1 cellular context compared by ENCODE assay signal in the genomic region with DNA sequence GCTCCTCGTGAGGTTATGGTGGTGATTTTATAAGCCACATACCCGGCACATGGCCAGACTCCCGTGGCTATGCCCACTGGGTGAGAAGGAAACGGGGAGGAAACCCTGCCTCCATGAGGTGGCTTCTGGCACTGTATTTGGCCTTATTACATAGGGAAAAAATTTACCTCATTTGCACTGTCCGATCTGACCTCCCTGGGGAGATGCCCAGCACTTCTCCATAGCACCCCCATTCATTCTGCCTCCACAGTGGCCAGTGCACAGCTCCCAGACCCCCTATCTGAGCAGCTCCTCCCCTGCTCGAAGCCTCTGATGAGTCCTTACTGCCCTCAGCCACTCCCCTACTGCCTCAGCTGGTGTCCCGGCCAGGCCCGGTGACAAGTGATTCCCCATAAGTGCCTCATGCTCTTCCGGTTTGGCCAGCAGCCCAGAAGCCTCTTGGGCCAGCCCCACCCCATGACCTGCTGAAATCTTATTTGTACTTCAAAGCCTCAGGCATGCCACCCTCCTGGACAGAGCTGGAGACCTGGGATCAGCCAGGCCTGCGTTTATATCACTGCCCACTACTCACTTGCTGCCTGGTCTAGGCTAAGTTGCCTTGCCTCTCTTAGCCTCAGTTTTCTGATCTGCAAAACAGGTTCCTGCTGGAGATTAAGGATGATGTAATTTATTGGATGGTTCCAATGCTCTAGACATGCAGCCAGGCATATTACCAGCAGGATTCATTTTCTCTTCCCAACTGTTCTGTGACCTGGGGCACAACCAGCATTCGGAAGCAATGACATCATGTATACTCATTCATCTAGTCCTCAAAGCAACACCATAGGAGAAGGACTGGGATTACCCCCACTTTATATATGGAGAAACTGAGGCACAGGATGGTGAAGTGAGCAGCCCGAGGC.
TF ChIP-seq lines count a peak whose summit lies in the region.

No MANE protein-coding gene starts in this region.

TF ChIP-seq in K562, 482 proteins besides CTCF, POLR2A, EP300 and RAD21 (continued from another document):
- TF ChIP-seq, protein P1, sequence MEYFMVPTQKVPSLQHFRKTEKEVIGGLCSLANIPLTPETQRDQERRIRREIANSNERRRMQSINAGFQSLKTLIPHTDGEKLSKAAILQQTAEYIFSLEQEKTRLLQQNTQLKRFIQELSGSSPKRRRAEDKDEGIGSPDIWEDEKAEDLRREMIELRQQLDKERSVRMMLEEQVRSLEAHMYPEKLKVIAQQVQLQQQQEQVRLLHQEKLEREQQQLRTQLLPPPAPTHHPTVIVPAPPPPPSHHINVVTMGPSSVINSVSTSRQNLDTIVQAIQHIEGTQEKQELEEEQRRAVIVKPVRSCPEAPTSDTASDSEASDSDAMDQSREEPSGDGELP (CRISPR knock-in tag; IDR thresholded peaks at IDR 0.05; ENCODE audit: borderline replicate concordance) = peak; percentile 99
- TF ChIP-seq BACH1 (tag; IDR thresholded peaks at IDR 0.05) (0 out of 2 replicates have a peak, but pooled peaks have one; percentile 72), STAT5A (IDR thresholded peaks at IDR 0.05; ENCODE audit: borderline replicate concordance, low read length) (no peak), HDAC2 (IDR thresholded peaks at IDR 0.05) (peak; percentile 77; the same call in 1 of the 2 replicates), CBX2 (IDR thresholded peaks at IDR 0.05; ENCODE audit: insufficient read depth, low read length, poor library complexity, severe bottlenecking) (no peak), ZNF766 (CRISPR knock-in tag; conservative IDR thresholded peaks at IDR 0.05) (0 out of 2 replicates have a peak, but pooled peaks have one; percentile 14), XRCC5 (IDR thresholded peaks at IDR 0.05; ENCODE audit: low read depth, low read length) (no peak), RNF2 (IDR thresholded peaks at IDR 0.05) (peak; percentile 61; the same call in 1 of the 2 replicates), L3MBTL2 (IDR thresholded peaks at IDR 0.05) (peak; percentile 83), TEAD4 (IDR thresholded peaks at IDR 0.05; ENCODE audit: low read length) (peak; percentile 35; the same call in 1 of the 2 replicates), TEAD4 (CRISPR knock-in tag; IDR thresholded peaks at IDR 0.05; ENCODE audit: borderline replicate concordance) (no peak), FOXK2 (conservative IDR thresholded peaks at IDR 0.05 in 1 of 2, IDR thresholded peaks at IDR 0.05 in 1 of 2; ENCODE audit: low read depth in 2 of 2) (peak; percentile 77 to 90), ZFP36 (IDR thresholded peaks at IDR 0.05; ENCODE audit: low read depth, low read length, partially characterized antibody) (peak; percentile 3), HNRNPUL1 (IDR thresholded peaks at IDR 0.05; ENCODE audit: low read length) (no peak), KAT7 (CRISPR knock-in tag; IDR thresholded peaks at IDR 0.05; ENCODE audit: borderline replicate concordance) (peak; percentile 55; the same call in 1 of the 2 replicates), ZNF316 (IDR thresholded peaks at IDR 0.05) (no peak), PURB (CRISPR knock-in tag; IDR thresholded peaks at IDR 0.05; ENCODE audit: low read depth) (no peak), ESRRA (IDR thresholded peaks at IDR 0.05; ENCODE audit: borderline replicate concordance, low read depth) (0 out of 2 replicates have a peak, but pooled peaks have one; percentile 22), NR2C2 (CRISPR knock-in tag; IDR thresholded peaks at IDR 0.05) (0 out of 2 replicates have a peak, but pooled peaks have one; percentile 9), NR2C2 (tag; IDR thresholded peaks at IDR 0.05) (peak; percentile 85), CC2D1A (IDR thresholded peaks at IDR 0.05) (0 out of 2 replicates have a peak, but pooled peaks have one; percentile 17), SREBF1 (IDR thresholded peaks at IDR 0.05; ENCODE audit: borderline replicate concordance, low read depth, low read length) (no peak), ZFP1 (CRISPR knock-in tag; IDR thresholded peaks at IDR 0.05) (no peak), ZNF696 (CRISPR knock-in tag; conservative IDR thresholded peaks at IDR 0.05) (no peak), ZKSCAN1 (IDR thresholded peaks at IDR 0.05; ENCODE audit: low read depth, low read length) (peak; percentile 12; the same call in 1 of the 2 replicates), ESRRB (CRISPR knock-in tag; IDR thresholded peaks at IDR 0.05; ENCODE audit: borderline replicate concordance) (no peak), HDAC6 (IDR thresholded peaks at IDR 0.05; ENCODE audit: low read depth, low read length) (no peak), ZNF217 (CRISPR knock-in tag; IDR thresholded peaks at IDR 0.05) (no peak), ZNF239 (CRISPR knock-in tag; IDR thresholded peaks at IDR 0.05) (peak; percentile 61; the same call in 1 of the 2 replicates), YY1 (IDR thresholded peaks at IDR 0.05; ENCODE audit: borderline replicate concordance in 1 of 3, control insufficient read depth in 1 of 3, extremely low read depth in 1 of 3, insufficient read depth in 3 of 3, insufficient read length in 1 of 3, insufficient replicate concordance in 2 of 3, low read depth in 1 of 3, low read length in 2 of 3) (peak in 2 of 3 experiments; percentile 16 to 38), JUND (IDR thresholded peaks at IDR 0.05; ENCODE audit: borderline replicate concordance, low read depth, low read length) (peak; percentile 77), JUND (tag; IDR thresholded peaks at IDR 0.05; ENCODE audit: borderline replicate concordance, low read depth, low read length) (peak; percentile 81), JUN (IDR thresholded peaks at IDR 0.05; ENCODE audit: borderline replicate concordance, low read depth, low read length) (no peak), JUN (CRISPR knock-in tag; IDR thresholded peaks at IDR 0.05; ENCODE audit: borderline replicate concordance) (no peak), ZNF347 (CRISPR knock-in tag; IDR thresholded peaks at IDR 0.05; ENCODE audit: low read depth) (no peak), ZNF830 (CRISPR knock-in tag; IDR thresholded peaks at IDR 0.05) (no peak), SIRT6 (IDR thresholded peaks at IDR 0.05; ENCODE audit: low read depth, low read length) (no peak), SPI1 (IDR thresholded peaks at IDR 0.05; ENCODE audit: borderline replicate concordance, low read depth, low read length) (no peak), CTBP1 (IDR thresholded peaks at IDR 0.05; ENCODE audit: borderline replicate concordance) (peak; percentile 75; the same call in 1 of the 2 replicates), GABPA (tag; conservative IDR thresholded peaks at IDR 0.05; ENCODE audit: low read depth) (peak; percentile 85), POLR2G (IDR thresholded peaks at IDR 0.05; ENCODE audit: low read depth, low read length) (peak; percentile 54; the same call in 1 of the 2 replicates), SMARCC2 (IDR thresholded peaks at IDR 0.05; ENCODE audit: low read depth) (no peak), CEBPG (CRISPR knock-in tag; IDR thresholded peaks at IDR 0.05) (peak; percentile 81), CEBPG (tag; conservative IDR thresholded peaks at IDR 0.05 in 1 of 2, IDR thresholded peaks at IDR 0.05 in 1 of 2) (peak; percentile 75 to 83)
- TF ChIP-seq, protein P2, sequence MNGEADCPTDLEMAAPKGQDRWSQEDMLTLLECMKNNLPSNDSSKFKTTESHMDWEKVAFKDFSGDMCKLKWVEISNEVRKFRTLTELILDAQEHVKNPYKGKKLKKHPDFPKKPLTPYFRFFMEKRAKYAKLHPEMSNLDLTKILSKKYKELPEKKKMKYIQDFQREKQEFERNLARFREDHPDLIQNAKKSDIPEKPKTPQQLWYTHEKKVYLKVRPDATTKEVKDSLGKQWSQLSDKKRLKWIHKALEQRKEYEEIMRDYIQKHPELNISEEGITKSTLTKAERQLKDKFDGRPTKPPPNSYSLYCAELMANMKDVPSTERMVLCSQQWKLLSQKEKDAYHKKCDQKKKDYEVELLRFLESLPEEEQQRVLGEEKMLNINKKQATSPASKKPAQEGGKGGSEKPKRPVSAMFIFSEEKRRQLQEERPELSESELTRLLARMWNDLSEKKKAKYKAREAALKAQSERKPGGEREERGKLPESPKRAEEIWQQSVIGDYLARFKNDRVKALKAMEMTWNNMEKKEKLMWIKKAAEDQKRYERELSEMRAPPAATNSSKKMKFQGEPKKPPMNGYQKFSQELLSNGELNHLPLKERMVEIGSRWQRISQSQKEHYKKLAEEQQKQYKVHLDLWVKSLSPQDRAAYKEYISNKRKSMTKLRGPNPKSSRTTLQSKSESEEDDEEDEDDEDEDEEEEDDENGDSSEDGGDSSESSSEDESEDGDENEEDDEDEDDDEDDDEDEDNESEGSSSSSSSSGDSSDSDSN (IDR thresholded peaks at IDR 0.05; ENCODE audit: borderline replicate concordance in 1 of 2, low read depth in 2 of 2, low read length in 2 of 2) = no peak
- TF ChIP-seq, protein P3, sequence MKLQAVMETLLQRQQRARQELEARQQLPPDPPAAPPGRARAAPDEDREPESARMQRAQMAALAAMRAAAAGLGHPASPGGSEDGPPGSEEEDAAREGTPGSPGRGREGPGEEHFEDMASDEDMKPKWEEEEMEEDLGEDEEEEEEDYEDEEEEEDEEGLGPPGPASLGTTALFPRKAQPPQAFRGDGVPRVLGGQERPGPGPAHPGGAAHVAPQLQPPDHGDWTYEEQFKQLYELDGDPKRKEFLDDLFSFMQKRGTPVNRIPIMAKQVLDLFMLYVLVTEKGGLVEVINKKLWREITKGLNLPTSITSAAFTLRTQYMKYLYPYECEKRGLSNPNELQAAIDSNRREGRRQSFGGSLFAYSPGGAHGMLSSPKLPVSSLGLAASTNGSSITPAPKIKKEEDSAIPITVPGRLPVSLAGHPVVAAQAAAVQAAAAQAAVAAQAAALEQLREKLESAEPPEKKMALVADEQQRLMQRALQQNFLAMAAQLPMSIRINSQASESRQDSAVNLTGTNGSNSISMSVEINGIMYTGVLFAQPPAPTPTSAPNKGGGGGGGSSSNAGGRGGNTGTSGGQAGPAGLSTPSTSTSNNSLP (IDR thresholded peaks at IDR 0.05; ENCODE audit: borderline replicate concordance, low read depth, low read length) = no peak
- TF ChIP-seq, protein P4, sequence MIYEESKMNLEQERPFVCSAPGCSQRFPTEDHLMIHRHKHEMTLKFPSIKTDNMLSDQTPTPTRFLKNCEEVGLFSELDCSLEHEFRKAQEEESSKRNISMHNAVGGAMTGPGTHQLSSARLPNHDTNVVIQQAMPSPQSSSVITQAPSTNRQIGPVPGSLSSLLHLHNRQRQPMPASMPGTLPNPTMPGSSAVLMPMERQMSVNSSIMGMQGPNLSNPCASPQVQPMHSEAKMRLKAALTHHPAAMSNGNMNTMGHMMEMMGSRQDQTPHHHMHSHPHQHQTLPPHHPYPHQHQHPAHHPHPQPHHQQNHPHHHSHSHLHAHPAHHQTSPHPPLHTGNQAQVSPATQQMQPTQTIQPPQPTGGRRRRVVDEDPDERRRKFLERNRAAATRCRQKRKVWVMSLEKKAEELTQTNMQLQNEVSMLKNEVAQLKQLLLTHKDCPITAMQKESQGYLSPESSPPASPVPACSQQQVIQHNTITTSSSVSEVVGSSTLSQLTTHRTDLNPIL (CRISPR knock-in tag; IDR thresholded peaks at IDR 0.05) = no peak
- TF ChIP-seq, protein P5, sequence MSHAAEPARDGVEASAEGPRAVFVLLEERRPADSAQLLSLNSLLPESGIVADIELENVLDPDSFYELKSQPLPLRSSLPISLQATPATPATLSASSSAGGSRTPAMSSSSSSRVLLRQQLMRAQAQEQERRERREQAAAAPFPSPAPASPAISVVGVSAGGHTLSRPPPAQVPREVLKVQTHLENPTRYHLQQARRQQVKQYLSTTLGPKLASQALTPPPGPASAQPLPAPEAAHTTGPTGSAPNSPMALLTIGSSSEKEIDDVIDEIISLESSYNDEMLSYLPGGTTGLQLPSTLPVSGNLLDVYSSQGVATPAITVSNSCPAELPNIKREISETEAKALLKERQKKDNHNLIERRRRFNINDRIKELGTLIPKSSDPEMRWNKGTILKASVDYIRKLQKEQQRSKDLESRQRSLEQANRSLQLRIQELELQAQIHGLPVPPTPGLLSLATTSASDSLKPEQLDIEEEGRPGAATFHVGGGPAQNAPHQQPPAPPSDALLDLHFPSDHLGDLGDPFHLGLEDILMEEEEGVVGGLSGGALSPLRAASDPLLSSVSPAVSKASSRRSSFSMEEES (CRISPR knock-in tag; IDR thresholded peaks at IDR 0.05) = no peak
- TF ChIP-seq, protein P6, sequence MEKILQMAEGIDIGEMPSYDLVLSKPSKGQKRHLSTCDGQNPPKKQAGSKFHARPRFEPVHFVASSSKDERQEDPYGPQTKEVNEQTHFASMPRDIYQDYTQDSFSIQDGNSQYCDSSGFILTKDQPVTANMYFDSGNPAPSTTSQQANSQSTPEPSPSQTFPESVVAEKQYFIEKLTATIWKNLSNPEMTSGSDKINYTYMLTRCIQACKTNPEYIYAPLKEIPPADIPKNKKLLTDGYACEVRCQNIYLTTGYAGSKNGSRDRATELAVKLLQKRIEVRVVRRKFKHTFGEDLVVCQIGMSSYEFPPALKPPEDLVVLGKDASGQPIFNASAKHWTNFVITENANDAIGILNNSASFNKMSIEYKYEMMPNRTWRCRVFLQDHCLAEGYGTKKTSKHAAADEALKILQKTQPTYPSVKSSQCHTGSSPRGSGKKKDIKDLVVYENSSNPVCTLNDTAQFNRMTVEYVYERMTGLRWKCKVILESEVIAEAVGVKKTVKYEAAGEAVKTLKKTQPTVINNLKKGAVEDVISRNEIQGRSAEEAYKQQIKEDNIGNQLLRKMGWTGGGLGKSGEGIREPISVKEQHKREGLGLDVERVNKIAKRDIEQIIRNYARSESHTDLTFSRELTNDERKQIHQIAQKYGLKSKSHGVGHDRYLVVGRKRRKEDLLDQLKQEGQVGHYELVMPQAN (IDR thresholded peaks at IDR 0.05; ENCODE audit: borderline replicate concordance) = peak; percentile 39; the same call in 1 of the 2 replicates
- TF ChIP-seq, protein P7, sequence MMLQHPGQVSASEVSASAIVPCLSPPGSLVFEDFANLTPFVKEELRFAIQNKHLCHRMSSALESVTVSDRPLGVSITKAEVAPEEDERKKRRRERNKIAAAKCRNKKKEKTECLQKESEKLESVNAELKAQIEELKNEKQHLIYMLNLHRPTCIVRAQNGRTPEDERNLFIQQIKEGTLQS (IDR thresholded peaks at IDR 0.05) = peak; percentile 89
- TF ChIP-seq, protein P7 (CRISPR knock-in tag; conservative IDR thresholded peaks at IDR 0.05) = peak; percentile 13; the same call in 1 of the 2 replicates
- TF ChIP-seq, protein P8, sequence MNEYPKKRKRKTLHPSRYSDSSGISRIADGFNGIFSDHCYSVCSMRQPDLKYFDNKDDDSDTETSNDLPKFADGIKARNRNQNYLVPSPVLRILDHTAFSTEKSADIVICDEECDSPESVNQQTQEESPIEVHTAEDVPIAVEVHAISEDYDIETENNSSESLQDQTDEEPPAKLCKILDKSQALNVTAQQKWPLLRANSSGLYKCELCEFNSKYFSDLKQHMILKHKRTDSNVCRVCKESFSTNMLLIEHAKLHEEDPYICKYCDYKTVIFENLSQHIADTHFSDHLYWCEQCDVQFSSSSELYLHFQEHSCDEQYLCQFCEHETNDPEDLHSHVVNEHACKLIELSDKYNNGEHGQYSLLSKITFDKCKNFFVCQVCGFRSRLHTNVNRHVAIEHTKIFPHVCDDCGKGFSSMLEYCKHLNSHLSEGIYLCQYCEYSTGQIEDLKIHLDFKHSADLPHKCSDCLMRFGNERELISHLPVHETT (CRISPR knock-in tag; conservative IDR thresholded peaks at IDR 0.05 in 1 of 2, IDR thresholded peaks at IDR 0.05 in 1 of 2) = 0 out of 4 replicates have a peak, but pooled peaks of 1 of the 2 experiments have one; percentile 44
TF ChIP-seq in K562: peak in this region for 122.
